ENCODE assay signal across 1 cellular context in the genomic region with DNA sequence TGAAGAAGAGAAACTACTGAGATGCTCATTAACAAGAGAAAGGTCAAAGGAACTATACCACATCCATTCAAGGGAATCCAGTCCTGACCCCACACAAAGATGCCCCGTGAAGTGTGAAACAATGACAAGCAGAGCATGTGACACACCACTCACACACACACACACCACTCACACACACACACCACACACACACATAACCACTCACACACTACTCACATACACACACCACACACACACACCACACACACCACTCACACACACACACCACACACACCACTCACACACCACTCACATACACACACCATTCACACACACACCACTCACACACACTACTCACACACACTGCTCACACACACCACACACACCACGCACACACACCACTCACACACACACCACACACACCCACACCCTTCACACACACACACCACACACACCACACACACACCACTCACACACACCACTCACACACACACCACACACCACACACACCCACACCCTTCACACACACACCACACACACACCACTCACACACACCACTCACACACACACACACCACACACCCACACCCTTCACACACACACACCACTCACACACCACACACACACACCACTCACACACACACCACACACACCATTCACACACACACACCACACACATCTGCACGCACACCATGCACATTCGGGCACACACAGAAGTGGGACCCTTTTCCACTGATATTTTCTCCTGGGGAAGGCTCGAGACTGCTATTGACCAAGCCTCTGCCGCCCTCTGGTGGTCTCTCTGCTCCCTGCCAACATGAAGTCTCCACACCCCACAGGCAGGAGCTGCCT.
TF ChIP-seq lines count a peak whose summit lies in the region.

No MANE protein-coding gene starts in this region.

TF ChIP-seq in K562, 482 proteins besides CTCF, POLR2A, EP300 and RAD21 (continued from another document and continues in another):
- TF ChIP-seq, protein P1, sequence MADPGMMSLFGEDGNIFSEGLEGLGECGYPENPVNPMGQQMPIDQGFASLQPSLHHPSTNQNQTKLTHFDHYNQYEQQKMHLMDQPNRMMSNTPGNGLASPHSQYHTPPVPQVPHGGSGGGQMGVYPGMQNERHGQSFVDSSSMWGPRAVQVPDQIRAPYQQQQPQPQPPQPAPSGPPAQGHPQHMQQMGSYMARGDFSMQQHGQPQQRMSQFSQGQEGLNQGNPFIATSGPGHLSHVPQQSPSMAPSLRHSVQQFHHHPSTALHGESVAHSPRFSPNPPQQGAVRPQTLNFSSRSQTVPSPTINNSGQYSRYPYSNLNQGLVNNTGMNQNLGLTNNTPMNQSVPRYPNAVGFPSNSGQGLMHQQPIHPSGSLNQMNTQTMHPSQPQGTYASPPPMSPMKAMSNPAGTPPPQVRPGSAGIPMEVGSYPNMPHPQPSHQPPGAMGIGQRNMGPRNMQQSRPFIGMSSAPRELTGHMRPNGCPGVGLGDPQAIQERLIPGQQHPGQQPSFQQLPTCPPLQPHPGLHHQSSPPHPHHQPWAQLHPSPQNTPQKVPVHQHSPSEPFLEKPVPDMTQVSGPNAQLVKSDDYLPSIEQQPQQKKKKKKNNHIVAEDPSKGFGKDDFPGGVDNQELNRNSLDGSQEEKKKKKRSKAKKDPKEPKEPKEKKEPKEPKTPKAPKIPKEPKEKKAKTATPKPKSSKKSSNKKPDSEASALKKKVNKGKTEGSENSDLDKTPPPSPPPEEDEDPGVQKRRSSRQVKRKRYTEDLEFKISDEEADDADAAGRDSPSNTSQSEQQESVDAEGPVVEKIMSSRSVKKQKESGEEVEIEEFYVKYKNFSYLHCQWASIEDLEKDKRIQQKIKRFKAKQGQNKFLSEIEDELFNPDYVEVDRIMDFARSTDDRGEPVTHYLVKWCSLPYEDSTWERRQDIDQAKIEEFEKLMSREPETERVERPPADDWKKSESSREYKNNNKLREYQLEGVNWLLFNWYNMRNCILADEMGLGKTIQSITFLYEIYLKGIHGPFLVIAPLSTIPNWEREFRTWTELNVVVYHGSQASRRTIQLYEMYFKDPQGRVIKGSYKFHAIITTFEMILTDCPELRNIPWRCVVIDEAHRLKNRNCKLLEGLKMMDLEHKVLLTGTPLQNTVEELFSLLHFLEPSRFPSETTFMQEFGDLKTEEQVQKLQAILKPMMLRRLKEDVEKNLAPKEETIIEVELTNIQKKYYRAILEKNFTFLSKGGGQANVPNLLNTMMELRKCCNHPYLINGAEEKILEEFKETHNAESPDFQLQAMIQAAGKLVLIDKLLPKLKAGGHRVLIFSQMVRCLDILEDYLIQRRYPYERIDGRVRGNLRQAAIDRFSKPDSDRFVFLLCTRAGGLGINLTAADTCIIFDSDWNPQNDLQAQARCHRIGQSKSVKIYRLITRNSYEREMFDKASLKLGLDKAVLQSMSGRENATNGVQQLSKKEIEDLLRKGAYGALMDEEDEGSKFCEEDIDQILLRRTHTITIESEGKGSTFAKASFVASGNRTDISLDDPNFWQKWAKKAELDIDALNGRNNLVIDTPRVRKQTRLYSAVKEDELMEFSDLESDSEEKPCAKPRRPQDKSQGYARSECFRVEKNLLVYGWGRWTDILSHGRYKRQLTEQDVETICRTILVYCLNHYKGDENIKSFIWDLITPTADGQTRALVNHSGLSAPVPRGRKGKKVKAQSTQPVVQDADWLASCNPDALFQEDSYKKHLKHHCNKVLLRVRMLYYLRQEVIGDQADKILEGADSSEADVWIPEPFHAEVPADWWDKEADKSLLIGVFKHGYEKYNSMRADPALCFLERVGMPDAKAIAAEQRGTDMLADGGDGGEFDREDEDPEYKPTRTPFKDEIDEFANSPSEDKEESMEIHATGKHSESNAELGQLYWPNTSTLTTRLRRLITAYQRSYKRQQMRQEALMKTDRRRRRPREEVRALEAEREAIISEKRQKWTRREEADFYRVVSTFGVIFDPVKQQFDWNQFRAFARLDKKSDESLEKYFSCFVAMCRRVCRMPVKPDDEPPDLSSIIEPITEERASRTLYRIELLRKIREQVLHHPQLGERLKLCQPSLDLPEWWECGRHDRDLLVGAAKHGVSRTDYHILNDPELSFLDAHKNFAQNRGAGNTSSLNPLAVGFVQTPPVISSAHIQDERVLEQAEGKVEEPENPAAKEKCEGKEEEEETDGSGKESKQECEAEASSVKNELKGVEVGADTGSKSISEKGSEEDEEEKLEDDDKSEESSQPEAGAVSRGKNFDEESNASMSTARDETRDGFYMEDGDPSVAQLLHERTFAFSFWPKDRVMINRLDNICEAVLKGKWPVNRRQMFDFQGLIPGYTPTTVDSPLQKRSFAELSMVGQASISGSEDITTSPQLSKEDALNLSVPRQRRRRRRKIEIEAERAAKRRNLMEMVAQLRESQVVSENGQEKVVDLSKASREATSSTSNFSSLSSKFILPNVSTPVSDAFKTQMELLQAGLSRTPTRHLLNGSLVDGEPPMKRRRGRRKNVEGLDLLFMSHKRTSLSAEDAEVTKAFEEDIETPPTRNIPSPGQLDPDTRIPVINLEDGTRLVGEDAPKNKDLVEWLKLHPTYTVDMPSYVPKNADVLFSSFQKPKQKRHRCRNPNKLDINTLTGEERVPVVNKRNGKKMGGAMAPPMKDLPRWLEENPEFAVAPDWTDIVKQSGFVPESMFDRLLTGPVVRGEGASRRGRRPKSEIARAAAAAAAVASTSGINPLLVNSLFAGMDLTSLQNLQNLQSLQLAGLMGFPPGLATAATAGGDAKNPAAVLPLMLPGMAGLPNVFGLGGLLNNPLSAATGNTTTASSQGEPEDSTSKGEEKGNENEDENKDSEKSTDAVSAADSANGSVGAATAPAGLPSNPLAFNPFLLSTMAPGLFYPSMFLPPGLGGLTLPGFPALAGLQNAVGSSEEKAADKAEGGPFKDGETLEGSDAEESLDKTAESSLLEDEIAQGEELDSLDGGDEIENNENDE (IDR thresholded peaks at IDR 0.05; ENCODE audit: low read depth, low read length) = peak; percentile 74
- TF ChIP-seq ZNF778 (CRISPR knock-in tag; IDR thresholded peaks at IDR 0.05) = no peak
- no peak for TF ChIP-seq ZNF644 (tag; IDR thresholded peaks at IDR 0.05; ENCODE audit: low read depth)
- TF ChIP-seq CBFB (CRISPR knock-in tag; IDR thresholded peaks at IDR 0.05) = no peak
- peak; percentile 87 for TF ChIP-seq PHF20 (IDR thresholded peaks at IDR 0.05; ENCODE audit: partially characterized antibody)
- TF ChIP-seq NEUROD1 (IDR thresholded peaks at IDR 0.05; ENCODE audit: borderline replicate concordance, low read depth, low read length, partially characterized antibody) = peak; percentile 72
- TF ChIP-seq, protein P2, sequence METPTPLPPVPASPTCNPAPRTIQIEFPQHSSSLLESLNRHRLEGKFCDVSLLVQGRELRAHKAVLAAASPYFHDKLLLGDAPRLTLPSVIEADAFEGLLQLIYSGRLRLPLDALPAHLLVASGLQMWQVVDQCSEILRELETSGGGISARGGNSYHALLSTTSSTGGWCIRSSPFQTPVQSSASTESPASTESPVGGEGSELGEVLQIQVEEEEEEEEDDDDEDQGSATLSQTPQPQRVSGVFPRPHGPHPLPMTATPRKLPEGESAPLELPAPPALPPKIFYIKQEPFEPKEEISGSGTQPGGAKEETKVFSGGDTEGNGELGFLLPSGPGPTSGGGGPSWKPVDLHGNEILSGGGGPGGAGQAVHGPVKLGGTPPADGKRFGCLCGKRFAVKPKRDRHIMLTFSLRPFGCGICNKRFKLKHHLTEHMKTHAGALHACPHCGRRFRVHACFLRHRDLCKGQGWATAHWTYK (CRISPR knock-in tag; IDR thresholded peaks at IDR 0.05) = peak; percentile 87; the same call in 1 of the 2 replicates
- peak; percentile 78 to 83 for TF ChIP-seq TRIM24 (IDR thresholded peaks at IDR 0.05)
- TF ChIP-seq HDAC3 (IDR thresholded peaks at IDR 0.05; ENCODE audit: borderline replicate concordance, partially characterized antibody) = no peak
- TF ChIP-seq, protein P3, sequence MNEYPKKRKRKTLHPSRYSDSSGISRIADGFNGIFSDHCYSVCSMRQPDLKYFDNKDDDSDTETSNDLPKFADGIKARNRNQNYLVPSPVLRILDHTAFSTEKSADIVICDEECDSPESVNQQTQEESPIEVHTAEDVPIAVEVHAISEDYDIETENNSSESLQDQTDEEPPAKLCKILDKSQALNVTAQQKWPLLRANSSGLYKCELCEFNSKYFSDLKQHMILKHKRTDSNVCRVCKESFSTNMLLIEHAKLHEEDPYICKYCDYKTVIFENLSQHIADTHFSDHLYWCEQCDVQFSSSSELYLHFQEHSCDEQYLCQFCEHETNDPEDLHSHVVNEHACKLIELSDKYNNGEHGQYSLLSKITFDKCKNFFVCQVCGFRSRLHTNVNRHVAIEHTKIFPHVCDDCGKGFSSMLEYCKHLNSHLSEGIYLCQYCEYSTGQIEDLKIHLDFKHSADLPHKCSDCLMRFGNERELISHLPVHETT (CRISPR knock-in tag; conservative IDR thresholded peaks at IDR 0.05 in 1 of 2, IDR thresholded peaks at IDR 0.05 in 1 of 2) = no peak
- TF ChIP-seq SRSF9 (IDR thresholded peaks at IDR 0.05; ENCODE audit: borderline replicate concordance, low read depth, low read length) = no peak
- TF ChIP-seq, protein P4, sequence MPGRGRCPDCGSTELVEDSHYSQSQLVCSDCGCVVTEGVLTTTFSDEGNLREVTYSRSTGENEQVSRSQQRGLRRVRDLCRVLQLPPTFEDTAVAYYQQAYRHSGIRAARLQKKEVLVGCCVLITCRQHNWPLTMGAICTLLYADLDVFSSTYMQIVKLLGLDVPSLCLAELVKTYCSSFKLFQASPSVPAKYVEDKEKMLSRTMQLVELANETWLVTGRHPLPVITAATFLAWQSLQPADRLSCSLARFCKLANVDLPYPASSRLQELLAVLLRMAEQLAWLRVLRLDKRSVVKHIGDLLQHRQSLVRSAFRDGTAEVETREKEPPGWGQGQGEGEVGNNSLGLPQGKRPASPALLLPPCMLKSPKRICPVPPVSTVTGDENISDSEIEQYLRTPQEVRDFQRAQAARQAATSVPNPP (IDR thresholded peaks at IDR 0.05; ENCODE audit: borderline replicate concordance, insufficient read depth, insufficient read length) = no peak
- peak; percentile 52 for TF ChIP-seq ZFP36 (IDR thresholded peaks at IDR 0.05; ENCODE audit: low read depth, low read length, partially characterized antibody)
- peak; percentile 64; the same call in 1 of the 2 replicates for TF ChIP-seq ESRRA (IDR thresholded peaks at IDR 0.05; ENCODE audit: borderline replicate concordance, low read depth)
- no peak for TF ChIP-seq SIN3A (IDR thresholded peaks at IDR 0.05; ENCODE audit: borderline replicate concordance in 2 of 2, control insufficient read depth in 1 of 2, low read depth in 2 of 2, low read length in 2 of 2)
- TF ChIP-seq HMG20B (CRISPR knock-in tag; IDR thresholded peaks at IDR 0.05) = no peak
- TF ChIP-seq FOXA3 (CRISPR knock-in tag; conservative IDR thresholded peaks at IDR 0.05 in 1 of 2, IDR thresholded peaks at IDR 0.05 in 1 of 2) = 0 out of 4 replicates have a peak, but pooled peaks of 1 of the 2 experiments have one; percentile 14
- no peak for TF ChIP-seq ZNF146 (CRISPR knock-in tag; IDR thresholded peaks at IDR 0.05; ENCODE audit: unreplicated experiment)
- TF ChIP-seq CEBPB (tag; IDR thresholded peaks at IDR 0.05) = no peak
- TF ChIP-seq, protein P5, sequence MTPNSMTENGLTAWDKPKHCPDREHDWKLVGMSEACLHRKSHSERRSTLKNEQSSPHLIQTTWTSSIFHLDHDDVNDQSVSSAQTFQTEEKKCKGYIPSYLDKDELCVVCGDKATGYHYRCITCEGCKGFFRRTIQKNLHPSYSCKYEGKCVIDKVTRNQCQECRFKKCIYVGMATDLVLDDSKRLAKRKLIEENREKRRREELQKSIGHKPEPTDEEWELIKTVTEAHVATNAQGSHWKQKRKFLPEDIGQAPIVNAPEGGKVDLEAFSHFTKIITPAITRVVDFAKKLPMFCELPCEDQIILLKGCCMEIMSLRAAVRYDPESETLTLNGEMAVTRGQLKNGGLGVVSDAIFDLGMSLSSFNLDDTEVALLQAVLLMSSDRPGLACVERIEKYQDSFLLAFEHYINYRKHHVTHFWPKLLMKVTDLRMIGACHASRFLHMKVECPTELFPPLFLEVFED (CRISPR knock-in tag; conservative IDR thresholded peaks at IDR 0.05) = peak; percentile 99
- TF ChIP-seq, protein P6, sequence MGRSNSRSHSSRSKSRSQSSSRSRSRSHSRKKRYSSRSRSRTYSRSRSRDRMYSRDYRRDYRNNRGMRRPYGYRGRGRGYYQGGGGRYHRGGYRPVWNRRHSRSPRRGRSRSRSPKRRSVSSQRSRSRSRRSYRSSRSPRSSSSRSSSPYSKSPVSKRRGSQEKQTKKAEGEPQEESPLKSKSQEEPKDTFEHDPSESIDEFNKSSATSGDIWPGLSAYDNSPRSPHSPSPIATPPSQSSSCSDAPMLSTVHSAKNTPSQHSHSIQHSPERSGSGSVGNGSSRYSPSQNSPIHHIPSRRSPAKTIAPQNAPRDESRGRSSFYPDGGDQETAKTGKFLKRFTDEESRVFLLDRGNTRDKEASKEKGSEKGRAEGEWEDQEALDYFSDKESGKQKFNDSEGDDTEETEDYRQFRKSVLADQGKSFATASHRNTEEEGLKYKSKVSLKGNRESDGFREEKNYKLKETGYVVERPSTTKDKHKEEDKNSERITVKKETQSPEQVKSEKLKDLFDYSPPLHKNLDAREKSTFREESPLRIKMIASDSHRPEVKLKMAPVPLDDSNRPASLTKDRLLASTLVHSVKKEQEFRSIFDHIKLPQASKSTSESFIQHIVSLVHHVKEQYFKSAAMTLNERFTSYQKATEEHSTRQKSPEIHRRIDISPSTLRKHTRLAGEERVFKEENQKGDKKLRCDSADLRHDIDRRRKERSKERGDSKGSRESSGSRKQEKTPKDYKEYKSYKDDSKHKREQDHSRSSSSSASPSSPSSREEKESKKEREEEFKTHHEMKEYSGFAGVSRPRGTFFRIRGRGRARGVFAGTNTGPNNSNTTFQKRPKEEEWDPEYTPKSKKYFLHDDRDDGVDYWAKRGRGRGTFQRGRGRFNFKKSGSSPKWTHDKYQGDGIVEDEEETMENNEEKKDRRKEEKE (IDR thresholded peaks at IDR 0.05; ENCODE audit: borderline replicate concordance in 1 of 2, control insufficient read depth in 1 of 2, low read depth in 2 of 2, low read length in 1 of 2) = peak; percentile 55 to 86; a peak in 1 of 4 replicates
- no peak for TF ChIP-seq GATA2 (CRISPR knock-in tag; IDR thresholded peaks at IDR 0.05)
- TF ChIP-seq, protein P7, sequence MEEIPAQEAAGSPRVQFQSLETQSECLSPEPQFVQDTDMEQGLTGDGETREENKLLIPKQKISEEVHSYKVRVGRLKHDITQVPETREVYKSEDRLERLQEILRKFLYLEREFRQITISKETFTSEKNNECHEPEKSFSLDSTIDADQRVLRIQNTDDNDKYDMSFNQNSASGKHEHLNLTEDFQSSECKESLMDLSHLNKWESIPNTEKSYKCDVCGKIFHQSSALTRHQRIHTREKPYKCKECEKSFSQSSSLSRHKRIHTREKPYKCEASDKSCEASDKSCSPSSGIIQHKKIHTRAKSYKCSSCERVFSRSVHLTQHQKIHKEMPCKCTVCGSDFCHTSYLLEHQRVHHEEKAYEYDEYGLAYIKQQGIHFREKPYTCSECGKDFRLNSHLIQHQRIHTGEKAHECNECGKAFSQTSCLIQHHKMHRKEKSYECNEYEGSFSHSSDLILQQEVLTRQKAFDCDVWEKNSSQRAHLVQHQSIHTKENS (CRISPR knock-in tag; IDR thresholded peaks at IDR 0.05) = no peak
- TF ChIP-seq RBM22 (IDR thresholded peaks at IDR 0.05; ENCODE audit: low read depth, low read length, poor library complexity, severe bottlenecking) = peak; percentile 95
- TF ChIP-seq, protein P8, sequence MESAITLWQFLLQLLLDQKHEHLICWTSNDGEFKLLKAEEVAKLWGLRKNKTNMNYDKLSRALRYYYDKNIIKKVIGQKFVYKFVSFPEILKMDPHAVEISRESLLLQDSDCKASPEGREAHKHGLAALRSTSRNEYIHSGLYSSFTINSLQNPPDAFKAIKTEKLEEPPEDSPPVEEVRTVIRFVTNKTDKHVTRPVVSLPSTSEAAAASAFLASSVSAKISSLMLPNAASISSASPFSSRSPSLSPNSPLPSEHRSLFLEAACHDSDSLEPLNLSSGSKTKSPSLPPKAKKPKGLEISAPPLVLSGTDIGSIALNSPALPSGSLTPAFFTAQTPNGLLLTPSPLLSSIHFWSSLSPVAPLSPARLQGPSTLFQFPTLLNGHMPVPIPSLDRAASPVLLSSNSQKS (CRISPR knock-in tag; IDR thresholded peaks at IDR 0.05) = no peak
- TF ChIP-seq, protein P9, sequence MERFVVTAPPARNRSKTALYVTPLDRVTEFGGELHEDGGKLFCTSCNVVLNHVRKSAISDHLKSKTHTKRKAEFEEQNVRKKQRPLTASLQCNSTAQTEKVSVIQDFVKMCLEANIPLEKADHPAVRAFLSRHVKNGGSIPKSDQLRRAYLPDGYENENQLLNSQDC (CRISPR knock-in tag; IDR thresholded peaks at IDR 0.05) = 0 out of 2 replicates have a peak, but pooled peaks have one; percentile 26
